26 cellular contexts compared by ENCODE assay signal in genomic region chr15:58478579-58478978, GRCh38. TPM values are rescaled to one million over a fixed set of nuclear protein-coding genes. Genes with fewer than 3 reads are reported as not detected.
"Had no signal": no experiment of that assay in that cellular context is flagged by ENCODE, and none has a peak within 500 bp of the region (broad histone marks: within the 10 kb centered on the region; RNA-seq: fewer than 3 reads in every experiment).

No MANE protein-coding gene starts in this region.

- H3K4me3 Mint-ChIP-seq: activated CD4-positive, alpha-beta memory T cell treated with anti-CD3 and anti-CD28 coated beads, Interleukin-2, amount 10 ng/mL, durations not matched to agents 7 days and 5 days; activated CD4-positive, alpha-beta T cell treated with anti-CD3 and anti-CD28 coated beads for 36 hours; T-cell had no signal

- H3K36me3 ChIP-seq: brain microvascular endothelial cell, cardiac muscle cell, WERI-Rb-1 had no signal

- H3K27ac Mint-ChIP-seq: activated CD4-positive, alpha-beta memory T cell treated with anti-CD3 and anti-CD28 coated beads, Interleukin-2, amount 10 ng/mL, durations not matched to agents 7 days and 5 days had no signal

- H3K27me3 ChIP-seq: brain microvascular endothelial cell, cardiac muscle cell had no signal

- H3K4me2 ChIP-seq: KMS-11 had no signal

- H3K36me3 Mint-ChIP-seq: T-cell had no signal

- ATAC-seq: activated CD4-positive, alpha-beta T cell treated with anti-CD3 and anti-CD28 coated beads for 36 hours; Panc1; Right ventricle myocardium inferior; T-cell had no signal

- H3K9me3 Mint-ChIP-seq: T-cell had no signal

- H3K27me3 Mint-ChIP-seq: activated CD4-positive, alpha-beta memory T cell treated with anti-CD3 and anti-CD28 coated beads, Interleukin-2, amount 10 ng/mL, durations not matched to agents 7 days and 5 days; activated CD4-positive, alpha-beta T cell treated with anti-CD3 and anti-CD28 coated beads for 36 hours; T-cell had no signal

- H3K9ac ChIP-seq: KMS-11 had no signal

- DNase-seq: activated CD4-positive, alpha-beta memory T cell treated with anti-CD3 and anti-CD28 coated beads, Interleukin-2, amount 10 ng/mL, durations not matched to agents 7 days and 5 days; activated CD4-positive, alpha-beta T cell treated with anti-CD3 and anti-CD28 coated beads for 36 hours; activated CD4-positive, alpha-beta T cell treated with anti-CD3 and anti-CD28 coated beads, Interleukin-2, amount 50 U/mL, for 1 hour; activated CD8-positive, alpha-beta memory T cell treated with anti-CD3 and anti-CD28 coated beads, Interleukin-2, amount 50 U/mL, for 4 hours; activated naive CD4-positive, alpha-beta T cell treated with anti-CD3 and anti-CD28 coated beads, Interleukin-2, amount 50 U/mL, for 16 hours; activated T-cell treated with anti-CD3 and anti-CD28 coated beads, Interleukin-2, amount 50 U/mL, for 1 hour; brain microvascular endothelial cell; NCI-H1092; NCI-H1436; NCI-H1694 treated with DMSO at 0.1 percent for 48 hours; NCI-H2081; NCI-H510A treated with DMSO at 0.1 percent for 48 hours; NCI-H69; NK-92 treated with Interleukin-12 subunit alpha and Interleukin-12 subunit beta, amount 100 ng/mL, for 24 hours; OCI-M1; RPMI8226; T-cell; T-helper 2 cell; T1000; WERI-Rb-1 had no signal

- H3K27ac ChIP-seq: brain microvascular endothelial cell, cardiac muscle cell, KMS-11, SK-N-MC, WERI-Rb-1 had no signal

- H3K4me3 ChIP-seq: cardiac muscle cell, SK-N-MC had no signal

RNA-seq across cellular contexts. Expression of gene LIPC, which starts 46.8 kb away (rescaled TPM):
- total RNA-seq: cardiac muscle cell, MCF 10A had no signal
- polyA plus RNA-seq: cardiac muscle cell had no signal
